ENCODE assay signal across 9 cellular contexts in genomic region chr4:131091896-131092295, GRCh38.
A peak's percentile ranks its signal among the peaks of the same experiment; 100 is the strongest.
DNase-seq lines count a peak whose midpoint lies in the region; ATAC-seq and TF ChIP-seq lines count a peak whose summit lies in the region.
"Had no signal": no experiment of that assay in that cellular context is flagged by ENCODE, and none has a peak within 500 bp of the region (broad histone marks: within the 10 kb centered on the region; RNA-seq: fewer than 3 reads in every experiment).

No MANE protein-coding gene starts in this region.

- H4K20me1 ChIP-seq in smooth muscle cell (ENCODE audit: low read depth), result no peaks in the 10 kb centered on the region
- H4K20me1 ChIP-seq: BLaER1 had no signal

- peak; percentile 76 for TF ChIP-seq CTCF in smooth muscle cell (IDR thresholded peaks at IDR 0.05; ENCODE audit: borderline replicate concordance, insufficient read depth, poor library complexity, severe bottlenecking)

- no peaks in the 10 kb centered on the region for H3K9me3 ChIP-seq in smooth muscle cell (replicated peaks; ENCODE audit: low read depth)
- H3K9me3 ChIP-seq: BLaER1 had no signal

- H3K27ac ChIP-seq in smooth muscle cell (ENCODE audit: low read depth), result no peak overlapping the region
- H3K27ac ChIP-seq: BLaER1 had no signal

- H3K4me1 ChIP-seq in smooth muscle cell (ENCODE audit: low read depth), result no peaks in the 10 kb centered on the region
- H3K4me1 ChIP-seq: BLaER1 had no signal

- H3K27me3 ChIP-seq in smooth muscle cell (ENCODE audit: low read depth), result no peaks in the 10 kb centered on the region
- H3K27me3 ChIP-seq: BLaER1 had no signal

- no peaks in the 10 kb centered on the region for H3K36me3 ChIP-seq in smooth muscle cell (ENCODE audit: low read depth)
- H3K36me3 ChIP-seq: BLaER1 had no signal

- DNase-seq in NCI-H82 (lab: John Stamatoyannopoulos, UW), result peak; percentile 60
- no peak for DNase-seq in NCI-H82 treated with DMSO at 0.1 percent for 48 hours (lab: John Stamatoyannopoulos, UW; ENCODE audit: unreplicated experiment)
- DNase-seq in NCI-H748 treated with DMSO at 0.1 percent for 48 hours (lab: John Stamatoyannopoulos, UW), result peak; percentile 19
- DNase-seq in erythroblast (lab: John Stamatoyannopoulos, UW), result peak; percentile 4 to 5
- DNase-seq in smooth muscle cell (lab: John Stamatoyannopoulos, UW; ENCODE audit: unreplicated experiment), result no peak
- no peak for DNase-seq in activated naive CD4-positive, alpha-beta T cell treated with Interleukin-2 at 50 U/mL for 16 hours
- DNase-seq in SHP77 treated with DMSO at 0.1 percent for 48 hours (lab: John Stamatoyannopoulos, UW), result no peak

- H3K4me2 ChIP-seq in smooth muscle cell, result no peak overlapping the region
- H3K4me2 ChIP-seq: BLaER1 had no signal

- no peak overlapping the region for H3K4me3 ChIP-seq in smooth muscle cell
- H3K4me3 ChIP-seq: BLaER1 had no signal

- H3K79me2 ChIP-seq in smooth muscle cell (ENCODE audit: low read depth), result no peaks in the 10 kb centered on the region

- no peak overlapping the region for H3K9ac ChIP-seq in smooth muscle cell (ENCODE audit: low read depth)
- H3K9ac ChIP-seq: BLaER1 had no signal

- no peak overlapping the region for H2AFZ ChIP-seq in smooth muscle cell (ENCODE audit: low read depth)

- H3F3A ChIP-seq in smooth muscle cell (ENCODE audit: low read depth), result no peaks in the 10 kb centered on the region

- ATAC-seq in GM21528 (IDR thresholded peaks at IDR 0.05; ENCODE audit: low FRiP score, unreplicated experiment), result no peak

- TF ChIP-seq POLR2A in erythroblast (IDR thresholded peaks at IDR 0.05; ENCODE audit: low read length), result no peak

Comparison
In these comparisons a context has a peak if more than half of its experiments do, and no peak if none do; other contexts are left out.
1. DNase-seq: peak in NCI-H82 (single experiment), NCI-H748 treated with DMSO at 0.1 percent for 48 hours (single experiment) and erythroblast (2 of 2); none in NCI-H82 treated with DMSO at 0.1 percent for 48 hours (single experiment), smooth muscle cell (single experiment), activated naive CD4-positive, alpha-beta T cell treated with Interleukin-2 at 50 U/mL for 16 hours (single experiment) and SHP77 treated with DMSO at 0.1 percent for 48 hours (single experiment).